ENCODE assay signal across 19 cellular contexts in the genomic region with DNA sequence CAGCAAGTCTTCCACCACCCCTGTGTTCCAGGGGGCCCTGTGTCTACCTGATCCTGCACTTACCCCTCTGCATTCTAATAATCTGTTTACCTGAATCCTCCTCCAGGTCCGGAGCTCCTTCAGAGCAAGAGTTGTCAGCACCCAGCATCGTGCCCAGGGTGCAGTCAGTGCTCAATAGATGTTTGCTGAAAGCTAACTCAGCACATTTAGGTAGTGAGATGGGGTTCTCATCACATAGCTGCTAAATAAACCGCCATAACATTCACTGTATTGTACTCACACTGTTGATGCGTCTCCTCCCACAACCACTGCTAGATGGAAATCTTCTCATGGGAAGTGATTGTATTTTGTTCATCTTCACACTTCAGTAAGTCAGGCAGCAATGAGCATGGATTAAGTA.
DNase-seq lines count a peak whose midpoint lies in the region; ATAC-seq, FAIRE-seq and TF ChIP-seq lines count a peak whose summit lies in the region.
"Had no signal": no experiment of that assay in that cellular context is flagged by ENCODE, and none has a peak within 500 bp of the region (broad histone marks: within the 10 kb centered on the region; RNA-seq: fewer than 3 reads in every experiment).

No MANE protein-coding gene starts in this region.

- no TSS peak for BruUV-seq in IMR-90 (replicated peaks; lab: Mats Ljungman, UMichigan)
- BruUV-seq in mammary epithelial cell (replicated peaks; lab: Mats Ljungman, UMichigan): no TSS peak

- H3K14ac ChIP-seq in IMR-90 (replicated peaks; ENCODE audit: low read depth, low read length): no peak overlapping the region

- H3K4me3 ChIP-seq in A549 (no peak overlapping the region), IMR-90 (ENCODE audit: insufficient read depth, low read depth, low read length) (no peak overlapping the region), neural progenitor cell (no peak overlapping the region), kidney (ENCODE audit: low read length in 2 of 2) (no peak overlapping the region), mammary epithelial cell (replicated peaks in 1 of 3; ENCODE audit: insufficient read depth in 1 of 3, low read depth in 2 of 3, low read length in 3 of 3) (no peak overlapping the region)
- H3K4me3 ChIP-seq: GM23248 had no signal

- H3K36me3 Mint-ChIP-seq in endothelial cell (ENCODE audit: low read depth, unreplicated experiment) (no peaks in the 10 kb centered on the region), neural progenitor cell (no peaks in the 10 kb centered on the region)
- H3K36me3 Mint-ChIP-seq: CD8-positive, alpha-beta T cell had no signal

- no peak overlapping the region for H3K4me3 Mint-ChIP-seq in endothelial cell (ENCODE audit: unreplicated experiment)
- H3K4me3 Mint-ChIP-seq in neural progenitor cell: no peak overlapping the region
- H3K4me3 Mint-ChIP-seq: CD8-positive, alpha-beta T cell; H9 had no signal

- H3K27me3 Mint-ChIP-seq in endothelial cell (ENCODE audit: unreplicated experiment) (peaks cover 5% of the 10 kb centered on the region), neural progenitor cell (ENCODE audit: insufficient read depth, low read depth) (peaks cover 2% of the 10 kb centered on the region)

- H3K9ac ChIP-seq in IMR-90 (ENCODE audit: low read depth, low read length) (no peak overlapping the region), neural progenitor cell (no peak overlapping the region), kidney (ENCODE audit: low read length in 2 of 2) (no peak overlapping the region), mammary epithelial cell (ENCODE audit: insufficient read depth, low read length) (no peak overlapping the region)
- H3K9ac ChIP-seq: GM23248 had no signal

- H4K5ac ChIP-seq in IMR-90 (ENCODE audit: low read depth, low read length): no peak overlapping the region

- no peak overlapping the region for H4K91ac ChIP-seq in IMR-90 (ENCODE audit: insufficient read depth, low read depth, low read length)

- H2AFZ ChIP-seq in IMR-90 (replicated peaks; ENCODE audit: low read length, poor library complexity) (no peak overlapping the region), neural progenitor cell (replicated peaks) (no peak overlapping the region), mammary epithelial cell (ENCODE audit: low read depth, low read length) (no peak overlapping the region)
- H2AFZ ChIP-seq: GM23248 had no signal

- intact Hi-C loops in IMR-90 (cut with micrococcal nuclease): no loop called here
- intact Hi-C loops in kidney (cut with DNase I): no loop called here
- intact Hi-C loops in mammary epithelial cell (cut with micrococcal nuclease): no loop called here

- POLR2A ChIA-PET in A549 (lab: Yijun Ruan, JAX) (no interaction called here), IMR-90 (lab: Charles Lee; ENCODE audit: unreplicated experiment) (no interaction called here)

- dilution Hi-C loops in IMR-90 (cut with HindIII; ENCODE audit: low sequenced_read_pairs, unreplicated experiment): no loop called here
- dilution Hi-C loops in mammary epithelial cell (cut with HindIII; ENCODE audit: low sequenced_read_pairs): no loop called here

- ATAC-seq in A549: no peak
- no peak for ATAC-seq in IMR-90 (ENCODE audit: low read depth)
- no peak for ATAC-seq in HG03354 (IDR thresholded peaks at IDR 0.05; ENCODE audit: poor library complexity, severe bottlenecking, unreplicated experiment)
- ATAC-seq: CD8-positive, alpha-beta T cell; HCT116 had no signal

- H3K36me3 ChIP-seq in IMR-90 (ENCODE audit: control insufficient read depth, insufficient read depth, low read length) (no peaks in the 10 kb centered on the region), neural progenitor cell (no peaks in the 10 kb centered on the region), kidney (ENCODE audit: control insufficient read depth in 1 of 2, insufficient read depth in 2 of 2, low read length in 2 of 2) (no peaks in the 10 kb centered on the region), mammary epithelial cell (ENCODE audit: insufficient read depth, low read length) (no peaks in the 10 kb centered on the region)

- H3K79me1 ChIP-seq in IMR-90 (ENCODE audit: low read depth in 1 of 2, low read length in 2 of 2): no peaks in the 10 kb centered on the region

- no peak overlapping the region for H2AK9ac ChIP-seq in IMR-90 (replicated peaks; ENCODE audit: low read depth, low read length, poor library complexity)

- no peak overlapping the region for H2BK20ac ChIP-seq in IMR-90 (ENCODE audit: low read depth, low read length)

- no peaks in the 10 kb centered on the region for H3F3A ChIP-seq in neural progenitor cell (ENCODE audit: low read depth)

- H3K27ac ChIP-seq in A549: no peak overlapping the region
- H3K27ac ChIP-seq in IMR-90 (ENCODE audit: insufficient read depth, low read length): no peak overlapping the region
- no peak overlapping the region for H3K27ac ChIP-seq in neural progenitor cell
- no peak overlapping the region for H3K27ac ChIP-seq in kidney (ENCODE audit: low read depth in 2 of 2, low read length in 2 of 2)
- H3K27ac ChIP-seq in mammary epithelial cell (ENCODE audit: insufficient read depth, low read depth, low read length): no peak overlapping the region
- H3K27ac ChIP-seq: GM23248 had no signal

- H3K4me1 ChIP-seq in A549: no peaks in the 10 kb centered on the region
- H3K4me1 ChIP-seq in IMR-90 (ENCODE audit: control insufficient read depth, insufficient read depth, low read length): no peaks in the 10 kb centered on the region
- H3K4me1 ChIP-seq in neural progenitor cell: no peaks in the 10 kb centered on the region
- peaks cover 4 to 21% of the 10 kb centered on the region in 2 donors for H3K4me1 ChIP-seq in kidney (ENCODE audit: control insufficient read depth in 1 of 2, insufficient read depth in 1 of 2, low read depth in 1 of 2, low read length in 2 of 2)
- H3K4me1 ChIP-seq in mammary epithelial cell (ENCODE audit: insufficient read depth, low read length): no peaks in the 10 kb centered on the region

- no peak overlapping the region for H3K4me2 ChIP-seq in A549
- no peak overlapping the region for H3K4me2 ChIP-seq in IMR-90 (ENCODE audit: low read depth, low read length)
- H3K4me2 ChIP-seq in neural progenitor cell: no peak overlapping the region
- no peak overlapping the region for H3K4me2 ChIP-seq in mammary epithelial cell (ENCODE audit: insufficient read depth, low read depth, low read length)

- no peak overlapping the region for H3K56ac ChIP-seq in IMR-90 (ENCODE audit: extremely low read depth, insufficient read depth, low read length)

- TF ChIP-seq EP300 in A549 (IDR thresholded peaks at IDR 0.05): no peak

- H3K79me2 ChIP-seq in neural progenitor cell (ENCODE audit: low read depth): no peaks in the 10 kb centered on the region
- no peaks in the 10 kb centered on the region for H3K79me2 ChIP-seq in mammary epithelial cell (ENCODE audit: insufficient read depth, low read length)

- H3K27me3 ChIP-seq in IMR-90 (ENCODE audit: control insufficient read depth, insufficient read depth, low read length): no peaks in the 10 kb centered on the region
- no peaks in the 10 kb centered on the region for H3K27me3 ChIP-seq in neural progenitor cell
- no peaks in the 10 kb centered on the region for H3K27me3 ChIP-seq in mammary epithelial cell (ENCODE audit: insufficient read depth, low read length)

- no peaks in the 10 kb centered on the region for H3K9me1 ChIP-seq in IMR-90 (ENCODE audit: insufficient read depth, low read length)

- no peak overlapping the region for H3K18ac ChIP-seq in IMR-90 (ENCODE audit: low read depth, low read length)

- TF ChIP-seq RAD21 in A549 (conservative IDR thresholded peaks at IDR 0.05 in 1 of 2, IDR thresholded peaks at IDR 0.05 in 1 of 2) (no peak), IMR-90 (IDR thresholded peaks at IDR 0.05; ENCODE audit: low read length) (no peak)

- no peak overlapping the region for H4K8ac ChIP-seq in IMR-90 (ENCODE audit: low read depth in 2 of 2, low read length in 2 of 2)

- CTCF ChIA-PET in A549 (lab: Yijun Ruan, JAX): interaction anchor here (0.7 kb wide), 1 partner anchor 28 kb away, joined by 4 read pairs; no protein-coding TSS in a partner anchor
- CTCF ChIA-PET in IMR-90 (lab: Yijun Ruan, JAX): no interaction called here
- CTCF ChIA-PET in mammary epithelial cell (lab: Charles Lee; ENCODE audit: low non-redundant PET): no interaction called here

- TF ChIP-seq CTCF in A549 (IDR thresholded peaks at IDR 0.05) (no peak), IMR-90 (conservative IDR thresholded peaks at IDR 0.05; ENCODE audit: low read depth, low read length) (no peak), endothelial cell (IDR thresholded peaks at IDR 0.05; ENCODE audit: unreplicated experiment) (no peak), neural progenitor cell (IDR thresholded peaks at IDR 0.05) (no peak), kidney (IDR thresholded peaks at IDR 0.05; ENCODE audit: borderline replicate concordance, extremely low read depth, insufficient read depth) (no peak), mammary epithelial cell (conservative IDR thresholded peaks at IDR 0.05 in 1 of 2, IDR thresholded peaks at IDR 0.05 in 1 of 2; ENCODE audit: extremely low read depth in 1 of 2, insufficient read depth in 1 of 2, low read depth in 1 of 2, low read length in 2 of 2) (no peak)

- H2BK120ac ChIP-seq in IMR-90 (ENCODE audit: low read depth, low read length): no peak overlapping the region

- H3K4ac ChIP-seq in IMR-90 (ENCODE audit: low read depth, low read length): no peak overlapping the region

- peaks cover 6% of the 10 kb centered on the region for H3K4me1 Mint-ChIP-seq in endothelial cell (ENCODE audit: unreplicated experiment)
- peaks cover 4% of the 10 kb centered on the region for H3K4me1 Mint-ChIP-seq in neural progenitor cell
- H3K4me1 Mint-ChIP-seq: H9 had no signal

- peak overlapping the region; percentile 4 for H3K27ac Mint-ChIP-seq in endothelial cell (ENCODE audit: unreplicated experiment)
- H3K27ac Mint-ChIP-seq in neural progenitor cell: peak overlapping the region; percentile 22
- H3K27ac Mint-ChIP-seq: CD8-positive, alpha-beta T cell; H9 had no signal

- H2BK5ac ChIP-seq in IMR-90 (ENCODE audit: low read depth, low read length, poor library complexity, severe bottlenecking): no peak overlapping the region

- no peaks in the 10 kb centered on the region for H3K9me3 ChIP-seq in A549
- peaks cover 12% of the 10 kb centered on the region for H3K9me3 ChIP-seq in IMR-90 (ENCODE audit: control insufficient read depth, insufficient read depth, low read length)
- H3K9me3 ChIP-seq in neural progenitor cell (ENCODE audit: low read depth): no peaks in the 10 kb centered on the region
- no peaks in the 10 kb centered on the region for H3K9me3 ChIP-seq in kidney (ENCODE audit: control insufficient read depth in 1 of 2, low read length in 2 of 2)
- H3K9me3 ChIP-seq in mammary epithelial cell (replicated peaks; ENCODE audit: insufficient read depth, low read length): no peaks in the 10 kb centered on the region
- H3K9me3 ChIP-seq: Caco-2 had no signal

- in situ Hi-C loops in IMR-90 (cut with MboI; ENCODE audit: low sequenced_read_pairs) (no loop called here), mammary epithelial cell (cut with MboI; ENCODE audit: low sequenced_read_pairs in 2 of 2) (no loop called here)

- DNase-seq in A549 (ENCODE audit: low read depth in 1 of 2, low spot score in 1 of 2): no peak
- DNase-seq in IMR-90: no peak
- no peak for DNase-seq in endothelial cell (ENCODE audit: low spot score)
- no peak for DNase-seq in neural progenitor cell (ENCODE audit: low spot score)
- no peak for DNase-seq in SKM-1 treated with dmso at 0.1 percent for 144 hours (lab: John Stamatoyannopoulos, UW; ENCODE audit: unreplicated experiment)
- DNase-seq in kidney: no peak
- DNase-seq in mammary epithelial cell: no peak
- DNase-seq: 8988T; C1 segment of cervical spinal cord; Caco-2; CD8-positive, alpha-beta T cell; DMS153; DND-41; GM23248; H9 had no signal

- H4K20me1 ChIP-seq in IMR-90 (ENCODE audit: insufficient read depth, low read length) (no peaks in the 10 kb centered on the region), neural progenitor cell (ENCODE audit: low read depth) (no peaks in the 10 kb centered on the region), mammary epithelial cell (ENCODE audit: insufficient read depth, low read length) (no peaks in the 10 kb centered on the region)

- WGBS in A549 (ENCODE audit: missing lambda C conversion rate): 9% methylated on average over 4 of the region's 4 CpGs
- WGBS in IMR-90 (ENCODE audit: extremely low coverage in 2 of 2, insufficient read length in 1 of 2), 2 experiments: no CpG with 5 or more reads among the region's 4 CpGs
- 76% methylated on average over 4 of the region's 4 CpGs for WGBS in mammary epithelial cell (ENCODE audit: low coverage, missing lambda C conversion rate)

- FAIRE-seq in A549 (lab: Jason Lieb, UNC) (no peak), kidney (lab: Jason Lieb, UNC) (no peak)
- FAIRE-seq: G401.6, GM19239 had no signal

- no peak overlapping the region for H2AK5ac ChIP-seq in IMR-90 (ENCODE audit: low read depth, low read length)

- no peak overlapping the region for H3K23ac ChIP-seq in IMR-90 (ENCODE audit: low read depth, low read length)

- TF ChIP-seq POLR2A in A549 (IDR thresholded peaks at IDR 0.05; ENCODE audit: low read length): no peak
- no peak for TF ChIP-seq POLR2A in IMR-90 (IDR thresholded peaks at IDR 0.05; ENCODE audit: low read depth, low read length)

- peaks cover 11% of the 10 kb centered on the region for H3K9me3 Mint-ChIP-seq in endothelial cell (ENCODE audit: unreplicated experiment)
- peaks cover 14% of the 10 kb centered on the region for H3K9me3 Mint-ChIP-seq in neural progenitor cell
- H3K9me3 Mint-ChIP-seq: CD8-positive, alpha-beta T cell had no signal

- no peak overlapping the region for H2BK15ac ChIP-seq in IMR-90 (ENCODE audit: low read depth, low read length)
